ENCODE assay signal across 24 cellular contexts in genomic region chr2:174675615-174676014, GRCh38.
DNase-seq lines count a peak whose midpoint lies in the region; ATAC-seq, FAIRE-seq and TF ChIP-seq lines count a peak whose summit lies in the region.
"Had no signal": no experiment of that assay in that cellular context is flagged by ENCODE, and none has a peak within 500 bp of the region (broad histone marks: within the 10 kb centered on the region; RNA-seq: fewer than 3 reads in every experiment).

No MANE protein-coding gene starts in this region.

- no peak for FAIRE-seq in frontal cortex (lab: Jason Lieb, UNC)
- FAIRE-seq: D721Med had no signal

- TF ChIP-seq CTCF in DND-41 (IDR thresholded peaks at IDR 0.05; ENCODE audit: borderline replicate concordance, extremely low read depth, low read length, poor library complexity, severe bottlenecking) = no peak
- no peak for TF ChIP-seq CTCF in activated CD8-positive, alpha-beta T cell treated with anti-CD3 and anti-CD28 coated beads for 36 hours (IDR thresholded peaks at IDR 0.05)

- H3K27me3 ChIP-seq in DND-41 (ENCODE audit: insufficient read depth, low read length, poor library complexity) = no peaks in the 10 kb centered on the region
- H3K27me3 ChIP-seq: heart right ventricle, right lobe of liver, suprapubic skin, uterus had no signal

- no peak for DNase-seq in activated T-cell treated with anti-CD3 and anti-CD28 coated beads, Interleukin-2, amount 50 U/mL, for 24 hours
- DNase-seq in activated T-cell treated with anti-CD3 and anti-CD28 coated beads, Interleukin-2, amount 50 U/mL, for 4 hours = no peak
- DNase-seq in DND-41 = peak; percentile 76
- no peak for DNase-seq in activated CD8-positive, alpha-beta T cell treated with anti-CD3 and anti-CD28 coated beads for 36 hours
- peak in 4 of 10 donors; percentile 25 to 51 (median 36) for DNase-seq in naive thymus-derived CD8-positive, alpha-beta T cell
- no peak for DNase-seq in frontal cortex (ENCODE audit: low spot score in 2 of 2)
- DNase-seq in left ventricle myocardium superior = no peak
- no peak for DNase-seq in NK-92 (lab: John Stamatoyannopoulos, UW; ENCODE audit: unreplicated experiment)
- DNase-seq: ACHN; activated CD4-positive, CD25-positive, alpha-beta regulatory T cell treated with anti-CD3 and anti-CD28 coated beads, Interleukin-2, amount 50 U/mL, for 72 hours; heart right ventricle; NCI-H1092 treated with DMSO at 0.1 percent for 48 hours; NCI-H1930; NCI-H2227 treated with DMSO at 0.1 percent for 48 hours; NCI-H748 treated with DMSO at 0.1 percent for 48 hours; right lobe of liver; uterus had no signal

- H3K9ac ChIP-seq in DND-41 (ENCODE audit: low read depth, low read length) = no peak overlapping the region; the same call in 1 of the 2 replicates
- H3K9ac ChIP-seq: BLaER1, parathyroid adenoma had no signal

- no peak overlapping the region for H3K4me3 ChIP-seq in DND-41 (ENCODE audit: low read depth in 1 of 2, low read length in 2 of 2)
- H3K4me3 ChIP-seq: BLaER1, GM23338, heart right ventricle, right lobe of liver, suprapubic skin, uterus had no signal

- peaks cover 41% of the 10 kb centered on the region for H3K36me3 Mint-ChIP-seq in activated T-cell treated with anti-CD3 and anti-CD28 coated beads, Interleukin-2, amount 50 U/mL, for 24 hours (ENCODE audit: low read depth)
- peaks cover 9% of the 10 kb centered on the region for H3K36me3 Mint-ChIP-seq in activated T-cell treated with anti-CD3 and anti-CD28 coated beads, Interleukin-2, amount 50 U/mL, for 4 hours (ENCODE audit: insufficient read depth)
- H3K36me3 Mint-ChIP-seq in activated CD8-positive, alpha-beta T cell treated with anti-CD3 and anti-CD28 coated beads for 36 hours (ENCODE audit: low read depth) = peaks cover 53% of the 10 kb centered on the region
- H3K36me3 Mint-ChIP-seq in naive thymus-derived CD8-positive, alpha-beta T cell = peaks cover 13 to 22% (median 14%) of the 10 kb centered on the region in 3 donors

- intact Hi-C loops in activated CD8-positive, alpha-beta T cell treated with anti-CD3 and anti-CD28 coated beads for 36 hours (cut with micrococcal nuclease) = no loop called here
- intact Hi-C loops in left ventricle myocardium superior (cut with micrococcal nuclease) = no loop called here

- H3K36me3 ChIP-seq in DND-41 (ENCODE audit: insufficient read depth, low read length) = peaks cover 38% of the 10 kb centered on the region
- H3K36me3 ChIP-seq: BLaER1, right lobe of liver, suprapubic skin, uterus had no signal

- peaks cover 79% of the 10 kb centered on the region for H3K79me2 ChIP-seq in DND-41 (ENCODE audit: insufficient read depth, low read length)

- H3K9me3 Mint-ChIP-seq in activated T-cell treated with anti-CD3 and anti-CD28 coated beads, Interleukin-2, amount 50 U/mL, for 24 hours = peaks cover 14% of the 10 kb centered on the region
- H3K9me3 Mint-ChIP-seq in activated T-cell treated with anti-CD3 and anti-CD28 coated beads, Interleukin-2, amount 50 U/mL, for 4 hours = peaks cover 11% of the 10 kb centered on the region
- peaks cover 17% of the 10 kb centered on the region for H3K9me3 Mint-ChIP-seq in activated CD8-positive, alpha-beta T cell treated with anti-CD3 and anti-CD28 coated beads for 36 hours
- peaks cover 3 to 19% (median 10%) of the 10 kb centered on the region in 9 donors for H3K9me3 Mint-ChIP-seq in naive thymus-derived CD8-positive, alpha-beta T cell

- H3K4me3 Mint-ChIP-seq in activated T-cell treated with anti-CD3 and anti-CD28 coated beads, Interleukin-2, amount 50 U/mL, for 24 hours = no peak overlapping the region
- no peak overlapping the region for H3K4me3 Mint-ChIP-seq in activated T-cell treated with anti-CD3 and anti-CD28 coated beads, Interleukin-2, amount 50 U/mL, for 4 hours
- H3K4me3 Mint-ChIP-seq in activated CD8-positive, alpha-beta T cell treated with anti-CD3 and anti-CD28 coated beads for 36 hours = no peak overlapping the region
- peak overlapping the region; percentile 7 to 72 (median 60) for H3K4me3 Mint-ChIP-seq in naive thymus-derived CD8-positive, alpha-beta T cell
- H3K4me3 Mint-ChIP-seq: dendritic cell treated with granulocyte-macrophage colony-stimulating factor and Interleukin-4, amounts not matched to agents 40 ng/mL and 50 ng/mL, for 4 days; GM23338; nephron had no signal

- peak overlapping the region; percentile 44; the same call in 1 of the 2 replicates for H3K4me2 ChIP-seq in DND-41 (ENCODE audit: insufficient read depth, low read length)
- H3K4me2 ChIP-seq: BLaER1, GM23338 had no signal

- H3K4me1 ChIP-seq in DND-41 (ENCODE audit: insufficient read depth, low read length) = peaks cover 54% of the 10 kb centered on the region
- H3K4me1 ChIP-seq: BLaER1, right lobe of liver had no signal

- peak overlapping the region; percentile 64 for H3K27ac Mint-ChIP-seq in activated T-cell treated with anti-CD3 and anti-CD28 coated beads, Interleukin-2, amount 50 U/mL, for 24 hours
- H3K27ac Mint-ChIP-seq in activated CD8-positive, alpha-beta T cell treated with anti-CD3 and anti-CD28 coated beads for 36 hours = peak overlapping the region; percentile 53
- H3K27ac Mint-ChIP-seq in naive thymus-derived CD8-positive, alpha-beta T cell = peak overlapping the region; percentile 34 to 92 (median 83)
- H3K27ac Mint-ChIP-seq: dendritic cell treated with granulocyte-macrophage colony-stimulating factor and Interleukin-4, amounts not matched to agents 40 ng/mL and 50 ng/mL, for 4 days; GM23338; nephron had no signal

- CTCF ChIA-PET in activated CD8-positive, alpha-beta T cell treated with anti-CD3 and anti-CD28 coated beads for 36 hours (lab: Charles Lee) = no interaction called here

- peaks cover 1% of the 10 kb centered on the region; the same call in 1 of the 2 replicates for H4K20me1 ChIP-seq in DND-41 (ENCODE audit: insufficient read depth, low read length)
- H4K20me1 ChIP-seq: BLaER1 had no signal

- H2AFZ ChIP-seq in DND-41 (ENCODE audit: low read depth, low read length) = no peak overlapping the region
- H2AFZ ChIP-seq: GM23338, parathyroid adenoma had no signal

- no peak for ATAC-seq in activated T-cell treated with anti-CD3 and anti-CD28 coated beads, Interleukin-2, amount 50 U/mL, for 4 hours
- ATAC-seq in DND-41 (ENCODE audit: insufficient read depth, low read depth) (peak; percentile 89), left ventricle myocardium superior (no peak)
- peak; percentile 19 for ATAC-seq in activated CD8-positive, alpha-beta T cell treated with anti-CD3 and anti-CD28 coated beads for 36 hours
- ATAC-seq in naive thymus-derived CD8-positive, alpha-beta T cell = peak; percentile 54 to 70
- ATAC-seq: GM23338, heart right ventricle, right lobe of liver had no signal

- H3K27me3 Mint-ChIP-seq in activated T-cell treated with anti-CD3 and anti-CD28 coated beads, Interleukin-2, amount 50 U/mL, for 24 hours = no peaks in the 10 kb centered on the region
- no peaks in the 10 kb centered on the region for H3K27me3 Mint-ChIP-seq in activated T-cell treated with anti-CD3 and anti-CD28 coated beads, Interleukin-2, amount 50 U/mL, for 4 hours (ENCODE audit: low read depth)
- no peaks in the 10 kb centered on the region for H3K27me3 Mint-ChIP-seq in activated CD8-positive, alpha-beta T cell treated with anti-CD3 and anti-CD28 coated beads for 36 hours
- H3K27me3 Mint-ChIP-seq in naive thymus-derived CD8-positive, alpha-beta T cell = no peaks in the 10 kb centered on the region
- H3K27me3 Mint-ChIP-seq: dendritic cell treated with granulocyte-macrophage colony-stimulating factor and Interleukin-4, amounts not matched to agents 40 ng/mL and 50 ng/mL, for 4 days had no signal

- peak overlapping the region; percentile 72 for H3K27ac ChIP-seq in DND-41 (ENCODE audit: low read length)
- H3K27ac ChIP-seq: BLaER1, heart right ventricle, parathyroid adenoma, right lobe of liver, suprapubic skin, uterus had no signal

- H3K4me1 Mint-ChIP-seq in activated T-cell treated with anti-CD3 and anti-CD28 coated beads, Interleukin-2, amount 50 U/mL, for 24 hours (ENCODE audit: low read depth) = peaks cover 50% of the 10 kb centered on the region
- peaks cover 43% of the 10 kb centered on the region for H3K4me1 Mint-ChIP-seq in activated T-cell treated with anti-CD3 and anti-CD28 coated beads, Interleukin-2, amount 50 U/mL, for 4 hours (ENCODE audit: low read depth)
- H3K4me1 Mint-ChIP-seq in activated CD8-positive, alpha-beta T cell treated with anti-CD3 and anti-CD28 coated beads for 36 hours (ENCODE audit: low read depth) = peaks cover 40% of the 10 kb centered on the region
- H3K4me1 Mint-ChIP-seq in naive thymus-derived CD8-positive, alpha-beta T cell = peaks cover 20 to 59% (median 44%) of the 10 kb centered on the region in 4 donors
- H3K4me1 Mint-ChIP-seq: GM23338 had no signal

- peaks cover 19% of the 10 kb centered on the region for H3K9me3 ChIP-seq in DND-41 (ENCODE audit: insufficient read depth, low read length, severe bottlenecking)
- H3K9me3 ChIP-seq: right lobe of liver, suprapubic skin, uterus had no signal

- POLR2A ChIA-PET in activated CD8-positive, alpha-beta T cell treated with anti-CD3 and anti-CD28 coated beads for 36 hours (lab: Charles Lee) = no interaction called here
- POLR2A ChIA-PET in naive thymus-derived CD8-positive, alpha-beta T cell (lab: Charles Lee) = interaction anchor here (0.6 to 1.0 kb wide), 2 partner anchors 13 to 81 kb away, joined by 3 to 4 read pairs; no protein-coding TSS in a partner anchor

Comparison
In these comparisons a context has a peak if more than half of its experiments do, and no peak if none do; other contexts are left out.
1. H3K4me3 Mint-ChIP-seq: peak in naive thymus-derived CD8-positive, alpha-beta T cell (10 of 10); none in activated T-cell treated with anti-CD3 and anti-CD28 coated beads, Interleukin-2, amount 50 U/mL, for 24 hours (single experiment), activated T-cell treated with anti-CD3 and anti-CD28 coated beads, Interleukin-2, amount 50 U/mL, for 4 hours (single experiment) and activated CD8-positive, alpha-beta T cell treated with anti-CD3 and anti-CD28 coated beads for 36 hours (single experiment).
2. ATAC-seq: peak in DND-41 (single experiment), activated CD8-positive, alpha-beta T cell treated with anti-CD3 and anti-CD28 coated beads for 36 hours (single experiment) and naive thymus-derived CD8-positive, alpha-beta T cell (2 of 2); none in activated T-cell treated with anti-CD3 and anti-CD28 coated beads, Interleukin-2, amount 50 U/mL, for 4 hours (0 of 2) and left ventricle myocardium superior (single experiment).
3. Peak in every context shown above with its lines, with median percentiles within 50 percentile points of each other: H3K27ac Mint-ChIP-seq.